Comparison of ENCODE assay signal across 1 cellular context in the genomic region with DNA sequence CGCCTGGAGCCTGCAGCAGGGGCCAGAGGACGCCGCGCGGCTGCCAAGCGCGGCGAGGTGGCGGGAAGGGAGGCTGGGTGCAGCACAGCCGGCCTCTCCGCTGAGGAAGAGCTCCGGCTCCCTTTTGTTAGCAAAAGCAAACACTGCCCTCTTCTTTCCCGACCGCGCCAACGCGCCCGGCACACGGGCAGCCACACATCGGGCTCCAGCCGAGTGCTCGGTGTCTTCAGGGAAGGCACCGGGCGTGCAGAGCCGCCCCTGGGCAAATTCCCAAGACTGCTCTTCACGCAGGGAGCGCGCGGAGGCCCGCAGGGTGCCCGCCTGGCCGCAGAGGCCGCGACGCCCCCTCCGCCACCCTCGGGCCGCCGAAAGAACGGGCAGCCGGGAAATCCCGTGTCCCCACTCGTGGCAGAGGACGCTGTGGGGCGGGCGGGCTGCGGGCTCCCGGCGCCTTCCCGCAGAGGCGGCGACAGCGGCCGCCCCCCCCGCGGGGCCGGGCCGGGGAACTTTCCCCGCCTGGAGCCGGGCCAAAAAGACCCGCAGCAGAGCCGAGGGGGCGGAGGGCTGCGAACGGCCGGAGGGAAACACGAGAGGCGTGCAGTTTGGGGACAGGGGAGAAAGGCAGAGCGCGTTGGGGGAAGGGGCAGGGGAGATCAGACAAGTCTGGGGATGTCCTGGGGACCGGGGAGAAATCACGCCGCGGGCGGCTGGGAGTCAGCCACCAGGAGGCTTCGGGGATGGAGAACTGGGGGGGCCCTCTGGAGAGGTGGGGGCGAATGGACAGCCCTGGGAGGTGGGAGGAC.
TF ChIP-seq lines count a peak whose summit lies in the region.

No MANE protein-coding gene starts in this region.

TF ChIP-seq in HepG2, 621 proteins besides CTCF, POLR2A, EP300 and RAD21 (continued from another document and continues in another):
- TF ChIP-seq, protein P1, sequence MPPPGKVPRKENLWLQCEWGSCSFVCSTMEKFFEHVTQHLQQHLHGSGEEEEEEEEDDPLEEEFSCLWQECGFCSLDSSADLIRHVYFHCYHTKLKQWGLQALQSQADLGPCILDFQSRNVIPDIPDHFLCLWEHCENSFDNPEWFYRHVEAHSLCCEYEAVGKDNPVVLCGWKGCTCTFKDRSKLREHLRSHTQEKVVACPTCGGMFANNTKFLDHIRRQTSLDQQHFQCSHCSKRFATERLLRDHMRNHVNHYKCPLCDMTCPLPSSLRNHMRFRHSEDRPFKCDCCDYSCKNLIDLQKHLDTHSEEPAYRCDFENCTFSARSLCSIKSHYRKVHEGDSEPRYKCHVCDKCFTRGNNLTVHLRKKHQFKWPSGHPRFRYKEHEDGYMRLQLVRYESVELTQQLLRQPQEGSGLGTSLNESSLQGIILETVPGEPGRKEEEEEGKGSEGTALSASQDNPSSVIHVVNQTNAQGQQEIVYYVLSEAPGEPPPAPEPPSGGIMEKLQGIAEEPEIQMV (CRISPR knock-in tag; IDR thresholded peaks at IDR 0.05; ENCODE audit: low read depth): 0 out of 2 replicates have a peak, but pooled peaks have one; percentile 17
- TF ChIP-seq, protein P2, sequence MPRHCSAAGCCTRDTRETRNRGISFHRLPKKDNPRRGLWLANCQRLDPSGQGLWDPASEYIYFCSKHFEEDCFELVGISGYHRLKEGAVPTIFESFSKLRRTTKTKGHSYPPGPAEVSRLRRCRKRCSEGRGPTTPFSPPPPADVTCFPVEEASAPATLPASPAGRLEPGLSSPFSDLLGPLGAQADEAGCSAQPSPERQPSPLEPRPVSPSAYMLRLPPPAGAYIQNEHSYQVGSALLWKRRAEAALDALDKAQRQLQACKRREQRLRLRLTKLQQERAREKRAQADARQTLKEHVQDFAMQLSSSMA (CRISPR knock-in tag; IDR thresholded peaks at IDR 0.05): peak; percentile 24; the same call in 1 of the 2 replicates
- no peak for TF ChIP-seq MED8 (CRISPR knock-in tag; IDR thresholded peaks at IDR 0.05; ENCODE audit: insufficient replicate concordance)
- no peak for TF ChIP-seq TCF12 (IDR thresholded peaks at IDR 0.05)
- TF ChIP-seq TCF12 (CRISPR knock-in tag; IDR thresholded peaks at IDR 0.05): no peak
- no peak for TF ChIP-seq GTF3A (CRISPR knock-in tag; conservative IDR thresholded peaks at IDR 0.05)
- no peak for TF ChIP-seq MBD4 (IDR thresholded peaks at IDR 0.05; ENCODE audit: borderline replicate concordance, low read length)
- peak; percentile 66 for TF ChIP-seq STAG1 (CRISPR knock-in tag; IDR thresholded peaks at IDR 0.05)
- TF ChIP-seq, protein P3, sequence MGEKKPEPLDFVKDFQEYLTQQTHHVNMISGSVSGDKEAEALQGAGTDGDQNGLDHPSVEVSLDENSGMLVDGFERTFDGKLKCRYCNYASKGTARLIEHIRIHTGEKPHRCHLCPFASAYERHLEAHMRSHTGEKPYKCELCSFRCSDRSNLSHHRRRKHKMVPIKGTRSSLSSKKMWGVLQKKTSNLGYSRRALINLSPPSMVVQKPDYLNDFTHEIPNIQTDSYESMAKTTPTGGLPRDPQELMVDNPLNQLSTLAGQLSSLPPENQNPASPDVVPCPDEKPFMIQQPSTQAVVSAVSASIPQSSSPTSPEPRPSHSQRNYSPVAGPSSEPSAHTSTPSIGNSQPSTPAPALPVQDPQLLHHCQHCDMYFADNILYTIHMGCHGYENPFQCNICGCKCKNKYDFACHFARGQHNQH (CRISPR knock-in tag; IDR thresholded peaks at IDR 0.05): 0 out of 2 replicates have a peak, but pooled peaks have one; percentile 9
- TF ChIP-seq POLR2AphosphoS2 (IDR thresholded peaks at IDR 0.05; ENCODE audit: low read depth, low read length): no peak
- no peak for TF ChIP-seq NFE2L2 (IDR thresholded peaks at IDR 0.05; ENCODE audit: low read length)
- no peak for TF ChIP-seq CC2D1A (CRISPR knock-in tag; IDR thresholded peaks at IDR 0.05)
- TF ChIP-seq SKI (IDR thresholded peaks at IDR 0.05; ENCODE audit: partially characterized antibody): no peak
- 0 out of 2 replicates have a peak, but pooled peaks have one; percentile 12 for TF ChIP-seq SP2 (CRISPR knock-in tag; IDR thresholded peaks at IDR 0.05)
- no peak for TF ChIP-seq MBNL3 (CRISPR knock-in tag; conservative IDR thresholded peaks at IDR 0.05)
- TF ChIP-seq, protein P4, sequence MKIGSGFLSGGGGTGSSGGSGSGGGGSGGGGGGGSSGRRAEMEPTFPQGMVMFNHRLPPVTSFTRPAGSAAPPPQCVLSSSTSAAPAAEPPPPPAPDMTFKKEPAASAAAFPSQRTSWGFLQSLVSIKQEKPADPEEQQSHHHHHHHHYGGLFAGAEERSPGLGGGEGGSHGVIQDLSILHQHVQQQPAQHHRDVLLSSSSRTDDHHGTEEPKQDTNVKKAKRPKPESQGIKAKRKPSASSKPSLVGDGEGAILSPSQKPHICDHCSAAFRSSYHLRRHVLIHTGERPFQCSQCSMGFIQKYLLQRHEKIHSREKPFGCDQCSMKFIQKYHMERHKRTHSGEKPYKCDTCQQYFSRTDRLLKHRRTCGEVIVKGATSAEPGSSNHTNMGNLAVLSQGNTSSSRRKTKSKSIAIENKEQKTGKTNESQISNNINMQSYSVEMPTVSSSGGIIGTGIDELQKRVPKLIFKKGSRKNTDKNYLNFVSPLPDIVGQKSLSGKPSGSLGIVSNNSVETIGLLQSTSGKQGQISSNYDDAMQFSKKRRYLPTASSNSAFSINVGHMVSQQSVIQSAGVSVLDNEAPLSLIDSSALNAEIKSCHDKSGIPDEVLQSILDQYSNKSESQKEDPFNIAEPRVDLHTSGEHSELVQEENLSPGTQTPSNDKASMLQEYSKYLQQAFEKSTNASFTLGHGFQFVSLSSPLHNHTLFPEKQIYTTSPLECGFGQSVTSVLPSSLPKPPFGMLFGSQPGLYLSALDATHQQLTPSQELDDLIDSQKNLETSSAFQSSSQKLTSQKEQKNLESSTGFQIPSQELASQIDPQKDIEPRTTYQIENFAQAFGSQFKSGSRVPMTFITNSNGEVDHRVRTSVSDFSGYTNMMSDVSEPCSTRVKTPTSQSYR (CRISPR knock-in tag; IDR thresholded peaks at IDR 0.05; ENCODE audit: borderline replicate concordance): no peak
- TF ChIP-seq WIZ (CRISPR knock-in tag; IDR thresholded peaks at IDR 0.05): no peak
- TF ChIP-seq SALL2 (CRISPR knock-in tag; IDR thresholded peaks at IDR 0.05): 0 out of 2 replicates have a peak, but pooled peaks have one; percentile 32
- no peak for TF ChIP-seq ZNF496 (CRISPR knock-in tag; IDR thresholded peaks at IDR 0.05; ENCODE audit: insufficient replicate concordance)
- TF ChIP-seq ZKSCAN5 (CRISPR knock-in tag; IDR thresholded peaks at IDR 0.05): no peak
- TF ChIP-seq ZNF558 (CRISPR knock-in tag; IDR thresholded peaks at IDR 0.05; ENCODE audit: borderline replicate concordance): no peak; the same call in 1 of the 2 replicates
- no peak for TF ChIP-seq KAT8 (CRISPR knock-in tag; IDR thresholded peaks at IDR 0.05)
- no peak for TF ChIP-seq ZNF10 (CRISPR knock-in tag; IDR thresholded peaks at IDR 0.05; ENCODE audit: borderline replicate concordance, low read depth)
- TF ChIP-seq, protein P5, sequence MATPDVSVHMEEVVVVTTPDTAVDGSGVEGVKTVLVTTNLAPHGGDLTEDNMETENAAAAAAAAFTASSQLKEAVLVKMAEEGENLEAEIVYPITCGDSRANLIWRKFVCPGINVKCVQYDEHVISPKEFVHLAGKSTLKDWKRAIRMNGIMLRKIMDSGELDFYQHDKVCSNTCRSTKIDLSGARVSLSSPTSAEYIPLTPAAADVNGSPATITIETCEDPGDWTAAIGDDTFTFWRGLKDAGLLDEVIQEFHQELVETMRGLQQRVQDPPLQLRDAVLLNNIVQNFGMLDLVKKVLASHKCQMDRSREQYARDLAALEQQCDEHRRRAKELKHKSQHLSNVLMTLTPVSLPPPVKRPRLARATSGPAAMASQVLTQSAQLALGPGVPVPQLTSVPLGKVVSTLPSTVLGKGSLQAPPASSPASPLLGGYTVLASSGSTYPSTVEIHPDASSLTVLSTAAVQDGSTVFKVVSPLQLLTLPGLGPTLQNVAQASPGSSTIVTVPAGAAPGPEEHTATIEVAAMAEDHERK (CRISPR knock-in tag; IDR thresholded peaks at IDR 0.05; ENCODE audit: low read depth): no peak
- TF ChIP-seq PITX1 (CRISPR knock-in tag; IDR thresholded peaks at IDR 0.05): no peak
- no peak for TF ChIP-seq ZFP36L2 (CRISPR knock-in tag; IDR thresholded peaks at IDR 0.05)
- TF ChIP-seq ZMYM3 (CRISPR knock-in tag; IDR thresholded peaks at IDR 0.05): no peak
- no peak for TF ChIP-seq ATAD3A (CRISPR knock-in tag; IDR thresholded peaks at IDR 0.05)
- 0 out of 2 replicates have a peak, but pooled peaks have one; percentile 8 for TF ChIP-seq ZNF773 (CRISPR knock-in tag; IDR thresholded peaks at IDR 0.05; ENCODE audit: borderline replicate concordance)
- TF ChIP-seq SP4 (CRISPR knock-in tag; IDR thresholded peaks at IDR 0.05): no peak
- TF ChIP-seq, protein P6, sequence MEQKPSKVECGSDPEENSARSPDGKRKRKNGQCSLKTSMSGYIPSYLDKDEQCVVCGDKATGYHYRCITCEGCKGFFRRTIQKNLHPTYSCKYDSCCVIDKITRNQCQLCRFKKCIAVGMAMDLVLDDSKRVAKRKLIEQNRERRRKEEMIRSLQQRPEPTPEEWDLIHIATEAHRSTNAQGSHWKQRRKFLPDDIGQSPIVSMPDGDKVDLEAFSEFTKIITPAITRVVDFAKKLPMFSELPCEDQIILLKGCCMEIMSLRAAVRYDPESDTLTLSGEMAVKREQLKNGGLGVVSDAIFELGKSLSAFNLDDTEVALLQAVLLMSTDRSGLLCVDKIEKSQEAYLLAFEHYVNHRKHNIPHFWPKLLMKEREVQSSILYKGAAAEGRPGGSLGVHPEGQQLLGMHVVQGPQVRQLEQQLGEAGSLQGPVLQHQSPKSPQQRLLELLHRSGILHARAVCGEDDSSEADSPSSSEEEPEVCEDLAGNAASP (CRISPR knock-in tag; IDR thresholded peaks at IDR 0.05; ENCODE audit: borderline replicate concordance): no peak
- no peak for TF ChIP-seq CEBPB (IDR thresholded peaks at IDR 0.05; ENCODE audit: borderline replicate concordance, low read depth, low read length)
- TF ChIP-seq NFKB2 (CRISPR knock-in tag; IDR thresholded peaks at IDR 0.05; ENCODE audit: borderline replicate concordance): 0 out of 2 replicates have a peak, but pooled peaks have one; percentile 35
- TF ChIP-seq SIX1 (CRISPR knock-in tag; IDR thresholded peaks at IDR 0.05; ENCODE audit: borderline replicate concordance): no peak
- no peak for TF ChIP-seq ZNF652 (CRISPR knock-in tag; IDR thresholded peaks at IDR 0.05; ENCODE audit: borderline replicate concordance, low read depth)
- no peak; the same call in 1 of the 2 replicates for TF ChIP-seq KDM5B (CRISPR knock-in tag; IDR thresholded peaks at IDR 0.05; ENCODE audit: borderline replicate concordance)
- peak; percentile 33; the same call in 1 of the 2 replicates for TF ChIP-seq ISL2 (CRISPR knock-in tag; IDR thresholded peaks at IDR 0.05)
- no peak for TF ChIP-seq YEATS4 (CRISPR knock-in tag; IDR thresholded peaks at IDR 0.05; ENCODE audit: borderline replicate concordance)
- no peak for TF ChIP-seq ZNF282 (IDR thresholded peaks at IDR 0.05; ENCODE audit: partially characterized antibody)
- TF ChIP-seq DNMT3B (CRISPR knock-in tag; conservative IDR thresholded peaks at IDR 0.05): no peak
- no peak for TF ChIP-seq ZNF382 (CRISPR knock-in tag; IDR thresholded peaks at IDR 0.05; ENCODE audit: borderline replicate concordance)
- TF ChIP-seq ZNF766 (CRISPR knock-in tag; IDR thresholded peaks at IDR 0.05; ENCODE audit: borderline replicate concordance): no peak
- TF ChIP-seq, protein P7, sequence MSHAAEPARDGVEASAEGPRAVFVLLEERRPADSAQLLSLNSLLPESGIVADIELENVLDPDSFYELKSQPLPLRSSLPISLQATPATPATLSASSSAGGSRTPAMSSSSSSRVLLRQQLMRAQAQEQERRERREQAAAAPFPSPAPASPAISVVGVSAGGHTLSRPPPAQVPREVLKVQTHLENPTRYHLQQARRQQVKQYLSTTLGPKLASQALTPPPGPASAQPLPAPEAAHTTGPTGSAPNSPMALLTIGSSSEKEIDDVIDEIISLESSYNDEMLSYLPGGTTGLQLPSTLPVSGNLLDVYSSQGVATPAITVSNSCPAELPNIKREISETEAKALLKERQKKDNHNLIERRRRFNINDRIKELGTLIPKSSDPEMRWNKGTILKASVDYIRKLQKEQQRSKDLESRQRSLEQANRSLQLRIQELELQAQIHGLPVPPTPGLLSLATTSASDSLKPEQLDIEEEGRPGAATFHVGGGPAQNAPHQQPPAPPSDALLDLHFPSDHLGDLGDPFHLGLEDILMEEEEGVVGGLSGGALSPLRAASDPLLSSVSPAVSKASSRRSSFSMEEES (CRISPR knock-in tag; IDR thresholded peaks at IDR 0.05): no peak
- no peak for TF ChIP-seq ZNF567 (CRISPR knock-in tag; IDR thresholded peaks at IDR 0.05; ENCODE audit: borderline replicate concordance)
- TF ChIP-seq BORCS8-MEF2B (CRISPR knock-in tag; IDR thresholded peaks at IDR 0.05): no peak
- no peak for TF ChIP-seq NBN (conservative IDR thresholded peaks at IDR 0.05)
- TF ChIP-seq PCBP1 (IDR thresholded peaks at IDR 0.05; ENCODE audit: borderline replicate concordance, low read depth, low read length): 0 out of 2 replicates have a peak, but pooled peaks have one; percentile 20
- no peak for TF ChIP-seq ZNF180 (CRISPR knock-in tag; IDR thresholded peaks at IDR 0.05; ENCODE audit: borderline replicate concordance, low read depth)
- no peak for TF ChIP-seq ZNF660 (CRISPR knock-in tag; IDR thresholded peaks at IDR 0.05; ENCODE audit: borderline replicate concordance, low read depth)
- TF ChIP-seq SP1 (IDR thresholded peaks at IDR 0.05): no peak
- TF ChIP-seq SP1 (CRISPR knock-in tag; IDR thresholded peaks at IDR 0.05): no peak
- TF ChIP-seq NFIB (CRISPR knock-in tag; IDR thresholded peaks at IDR 0.05; ENCODE audit: borderline replicate concordance): no peak
- TF ChIP-seq GLI4 (CRISPR knock-in tag; IDR thresholded peaks at IDR 0.05; ENCODE audit: borderline replicate concordance): no peak
- no peak for TF ChIP-seq BRD4 (CRISPR knock-in tag; IDR thresholded peaks at IDR 0.05)
- TF ChIP-seq, protein P8, sequence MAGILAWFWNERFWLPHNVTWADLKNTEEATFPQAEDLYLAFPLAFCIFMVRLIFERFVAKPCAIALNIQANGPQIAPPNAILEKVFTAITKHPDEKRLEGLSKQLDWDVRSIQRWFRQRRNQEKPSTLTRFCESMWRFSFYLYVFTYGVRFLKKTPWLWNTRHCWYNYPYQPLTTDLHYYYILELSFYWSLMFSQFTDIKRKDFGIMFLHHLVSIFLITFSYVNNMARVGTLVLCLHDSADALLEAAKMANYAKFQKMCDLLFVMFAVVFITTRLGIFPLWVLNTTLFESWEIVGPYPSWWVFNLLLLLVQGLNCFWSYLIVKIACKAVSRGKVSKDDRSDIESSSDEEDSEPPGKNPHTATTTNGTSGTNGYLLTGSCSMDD (CRISPR knock-in tag; IDR thresholded peaks at IDR 0.05): no peak
- TF ChIP-seq ZBTB20 (CRISPR knock-in tag; IDR thresholded peaks at IDR 0.05; ENCODE audit: borderline replicate concordance, low read depth): no peak
- TF ChIP-seq PAX8 (CRISPR knock-in tag; IDR thresholded peaks at IDR 0.05; ENCODE audit: borderline replicate concordance): no peak
